ENCODE assay signal across 8 cellular contexts in genomic region chr1:237041795-237042466, GRCh38. TPM values are rescaled to one million over a fixed set of nuclear protein-coding genes. Genes with fewer than 3 reads are reported as not detected.
DNase-seq lines count a peak whose midpoint lies in the region; ATAC-seq and TF ChIP-seq lines count a peak whose summit lies in the region.

Gene RYR2 (plus strand): TSS chr1:237042184. CDS start chr1:237042522, 338 bp downstream.

- peak; percentile 96 for DNase-seq in H7
- DNase-seq in activated CD4-positive, alpha-beta memory T cell treated with anti-CD3 and anti-CD28 coated beads for 36 hours = peak; percentile 16
- peak; percentile 49 for DNase-seq in left ventricle myocardium inferior
- peak; percentile 73 for DNase-seq in retina
- no peak for DNase-seq in A172 (ENCODE audit: low spot score)
- no peak for DNase-seq in GDM1 (lab: John Stamatoyannopoulos, UW)
- no peak for DNase-seq in T1000 (lab: John Stamatoyannopoulos, UW)

- H3K27me3 Mint-ChIP-seq in activated CD4-positive, alpha-beta memory T cell treated with anti-CD3 and anti-CD28 coated beads for 36 hours = peaks cover 51% of the 10 kb centered on the region

- POLR2A ChIA-PET in activated CD4-positive, alpha-beta memory T cell treated with anti-CD3 and anti-CD28 coated beads for 36 hours (lab: Charles Lee) = no interaction called here

- no peaks in the 10 kb centered on the region for H3K9me3 Mint-ChIP-seq in activated CD4-positive, alpha-beta memory T cell treated with anti-CD3 and anti-CD28 coated beads for 36 hours

- TF ChIP-seq CTCF in left ventricle myocardium inferior (IDR thresholded peaks at IDR 0.05; ENCODE audit: borderline replicate concordance) = peak; percentile 66

- H3K4me3 Mint-ChIP-seq in activated CD4-positive, alpha-beta memory T cell treated with anti-CD3 and anti-CD28 coated beads for 36 hours = peak within 1 kb of the TSS; percentile 40

- H3K27me3 ChIP-seq in H7 (ENCODE audit: control insufficient read depth, insufficient read depth, low read length) (peaks cover 18% of the 10 kb centered on the region), left ventricle myocardium inferior (ENCODE audit: low read depth) (peaks cover 47% of the 10 kb centered on the region)

- peak within 1 kb of the TSS; percentile 99 for H3K27ac ChIP-seq in left ventricle myocardium inferior (replicated peaks)

- H3K36me3 ChIP-seq in H7 (replicated peaks; ENCODE audit: control insufficient read depth, insufficient read depth, low read length) (no peaks in the 10 kb centered on the region), left ventricle myocardium inferior (no peaks in the 10 kb centered on the region)

- peaks cover 21% of the 10 kb centered on the region for H3K4me1 Mint-ChIP-seq in activated CD4-positive, alpha-beta memory T cell treated with anti-CD3 and anti-CD28 coated beads for 36 hours (ENCODE audit: low read depth)

- peak within 1 kb of the TSS; percentile 89 for H3K4me3 ChIP-seq in H7 (ENCODE audit: insufficient read depth, low read depth, low read length)
- peak within 1 kb of the TSS; percentile 77 for H3K4me3 ChIP-seq in left ventricle myocardium inferior

- H3K9me3 ChIP-seq in left ventricle myocardium inferior (replicated peaks) = no peaks in the 10 kb centered on the region

- CTCF ChIA-PET in activated CD4-positive, alpha-beta memory T cell treated with anti-CD3 and anti-CD28 coated beads for 36 hours (lab: Charles Lee) = no interaction called here

- H3K4me1 ChIP-seq in left ventricle myocardium inferior = peaks cover 37% of the 10 kb centered on the region

- no peak within 1 kb of the TSS for H3K27ac Mint-ChIP-seq in activated CD4-positive, alpha-beta memory T cell treated with anti-CD3 and anti-CD28 coated beads for 36 hours

- H3K36me3 Mint-ChIP-seq in activated CD4-positive, alpha-beta memory T cell treated with anti-CD3 and anti-CD28 coated beads for 36 hours = no peaks in the 10 kb centered on the region

- ATAC-seq in HG02885 (IDR thresholded peaks at IDR 0.05; ENCODE audit: poor library complexity, unreplicated experiment) = no peak

- intact Hi-C loops in activated CD4-positive, alpha-beta memory T cell treated with anti-CD3 and anti-CD28 coated beads for 36 hours (cut with micrococcal nuclease) = loop anchor here (5.0 kb wide), 1 partner anchor 345 kb away; no protein-coding TSS in a partner anchor
- intact Hi-C loops in left ventricle myocardium inferior (cut with micrococcal nuclease) = no loop called here

RNA-seq across cellular contexts. Expression of gene RYR2, which starts in this region (rescaled TPM):
- 17.6 and 23.9 TPM in 2 replicates for total RNA-seq in H7 (2014; rRNA removed; shearing (Covaris generic))
- under 1 TPM; 0.02 TPM for total RNA-seq in activated CD4-positive, alpha-beta memory T cell treated with anti-CD3 and anti-CD28 coated beads for 36 hours
- total RNA-seq in left ventricle myocardium inferior = 783 TPM
- 2.3 and 3.2 TPM in 2 replicates for total RNA-seq in A172 (2014; rRNA removed; shearing (Covaris generic))

Comparison
In these comparisons a context has a peak if more than half of its experiments do, and no peak if none do; other contexts are left out.
1. RNA of gene RYR2 (total RNA-seq): 783 TPM in left ventricle myocardium inferior (single experiment); 17.6 to 23.9 TPM in H7, 2.3 to 3.2 TPM in A172 and 0.02 TPM in activated CD4-positive, alpha-beta memory T cell treated with anti-CD3 and anti-CD28 coated beads for 36 hours; every median in the first group is over 10 times any median in the second.
2. Peak in DNase-seq in activated CD4-positive, alpha-beta memory T cell treated with anti-CD3 and anti-CD28 coated beads for 36 hours; RNA of the gene not detected or under 1 TPM.
3. DNase-seq: peak in H7 (single experiment), left ventricle myocardium inferior (single experiment) and retina (single experiment); none in A172 (single experiment), GDM1 (single experiment) and T1000 (single experiment).